Comparison of ENCODE assay signal across 21 cellular contexts in the genomic region with DNA sequence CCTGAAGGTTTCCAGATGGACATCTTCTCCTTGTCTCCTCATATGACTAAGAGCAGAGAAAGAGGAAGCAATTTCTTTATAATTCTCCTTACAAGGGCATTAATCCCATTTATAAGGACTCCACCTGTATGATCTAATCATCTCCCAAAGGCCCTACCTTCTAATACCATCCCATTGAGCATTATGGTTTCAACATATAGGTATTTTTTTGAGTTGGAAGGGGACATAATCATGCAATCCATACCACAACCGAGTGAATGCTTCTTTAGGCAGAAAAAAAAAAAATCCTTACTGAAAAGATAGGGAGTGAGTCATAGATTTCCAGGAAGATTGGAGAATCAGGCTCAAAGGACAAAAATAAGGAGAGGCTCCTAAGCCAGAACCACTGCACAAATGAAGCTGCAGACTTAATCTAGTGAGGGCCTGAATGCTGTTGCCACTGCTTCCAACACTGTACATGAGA.
DNase-seq lines count a peak whose midpoint lies in the region; ATAC-seq, FAIRE-seq and TF ChIP-seq lines count a peak whose summit lies in the region.
"Had no signal": no experiment of that assay in that cellular context is flagged by ENCODE, and none has a peak within 500 bp of the region (broad histone marks: within the 10 kb centered on the region; RNA-seq: fewer than 3 reads in every experiment).

No MANE protein-coding gene starts in this region.

- H3K4me1 ChIP-seq in hepatocyte (ENCODE audit: insufficient read depth) (peaks cover 7% of the 10 kb centered on the region), thoracic aorta (ENCODE audit: control insufficient read depth in 1 of 2, low read depth in 2 of 2) (peaks cover 27 to 52% of the 10 kb centered on the region in 2 donors), psoas muscle (no peaks in the 10 kb centered on the region), testis (no peaks in the 10 kb centered on the region)
- H3K4me1 ChIP-seq: BLaER1 had no signal

- TF ChIP-seq CTCF in bronchial epithelial cell (IDR thresholded peaks at IDR 0.05; ENCODE audit: insufficient read depth, low read length, severe bottlenecking) (no peak), hepatocyte (IDR thresholded peaks at IDR 0.05; ENCODE audit: poor library complexity) (no peak), thoracic aorta (IDR thresholded peaks at IDR 0.05) (no peak), psoas muscle (IDR thresholded peaks at IDR 0.05) (no peak), testis (IDR thresholded peaks at IDR 0.05) (no peak)

- no peak overlapping the region for H2AFZ ChIP-seq in hepatocyte
- H2AFZ ChIP-seq: GM23338 had no signal

- ATAC-seq in thoracic aorta (ENCODE audit: insufficient number of reproducible peaks, low FRiP score, low read depth), result no peak
- no peak for ATAC-seq in GM19463 (IDR thresholded peaks at IDR 0.05; ENCODE audit: unreplicated experiment)
- no peak for ATAC-seq in psoas muscle
- ATAC-seq: GM23338; left ventricle myocardium superior; naive thymus-derived CD8-positive, alpha-beta T cell; SK-N-SH treated with all-trans-retinoic acid at 6 μM for 48 hours had no signal

- H3K9me3 ChIP-seq in hepatocyte (ENCODE audit: low read depth), result no peaks in the 10 kb centered on the region
- H3K9me3 ChIP-seq in thoracic aorta, result no peaks in the 10 kb centered on the region
- H3K9me3 ChIP-seq in psoas muscle, result no peaks in the 10 kb centered on the region
- H3K9me3 ChIP-seq in testis, result no peaks in the 10 kb centered on the region
- H3K9me3 ChIP-seq: transverse colon had no signal

- intact Hi-C loops in psoas muscle (cut with DNase I), result no loop called here
- intact Hi-C loops in testis (cut with DNase I; ENCODE audit: low total_unique reads), result no loop called here

- FAIRE-seq in bronchial epithelial cell (lab: Jason Lieb, UNC), result no peak

- H3K36me3 ChIP-seq in bronchial epithelial cell (ENCODE audit: control insufficient read depth, insufficient read depth, low read length) (no peaks in the 10 kb centered on the region), hepatocyte (replicated peaks; ENCODE audit: insufficient read depth, low read depth) (no peaks in the 10 kb centered on the region), thoracic aorta (no peaks in the 10 kb centered on the region), psoas muscle (ENCODE audit: insufficient read depth in 1 of 2, low read depth in 1 of 2) (no peaks in the 10 kb centered on the region), testis (ENCODE audit: low read depth, missing control alignments) (no peaks in the 10 kb centered on the region)
- H3K36me3 ChIP-seq: BLaER1, transverse colon had no signal

- H4K20me1 ChIP-seq in hepatocyte (ENCODE audit: insufficient read depth, poor library complexity, severe bottlenecking), result no peaks in the 10 kb centered on the region
- H4K20me1 ChIP-seq: BLaER1 had no signal

- H3K27ac ChIP-seq in hepatocyte, result peak overlapping the region; percentile 83
- peak overlapping the region; percentile 34 to 39 for H3K27ac ChIP-seq in thoracic aorta
- H3K27ac ChIP-seq in psoas muscle, result no peak overlapping the region
- no peak overlapping the region for H3K27ac ChIP-seq in testis
- H3K27ac ChIP-seq: BLaER1, KMS-11, transverse colon had no signal

- H3K4me3 ChIP-seq in bronchial epithelial cell (ENCODE audit: low read depth, low read length), result no peak overlapping the region
- H3K4me3 ChIP-seq in hepatocyte, result no peak overlapping the region
- no peak overlapping the region for H3K4me3 ChIP-seq in thoracic aorta
- H3K4me3 ChIP-seq in psoas muscle, result no peak overlapping the region
- no peak overlapping the region for H3K4me3 ChIP-seq in testis
- H3K4me3 ChIP-seq: BLaER1, GM23338, transverse colon had no signal

- H3K9me2 ChIP-seq in hepatocyte (replicated peaks; ENCODE audit: insufficient read depth), result no peaks in the 10 kb centered on the region

- H3K79me2 ChIP-seq in hepatocyte, result no peaks in the 10 kb centered on the region

- TF ChIP-seq POLR2A in testis (IDR thresholded peaks at IDR 0.05), result no peak

- 17% methylated on average over 1 of the region's 1 CpG for WGBS in hepatocyte (ENCODE audit: low lambda C conversion rate, missing lambda C conversion rate)
- WGBS in psoas muscle, 3 donors, result 39 to 50% (median 48%) methylated on average over 1 of the region's 1 CpG
- 76 to 77% methylated on average over 1 of the region's 1 CpG for WGBS in testis, 2 donors

- peak overlapping the region; percentile 29 for H3K4me2 ChIP-seq in hepatocyte
- H3K4me2 ChIP-seq: BLaER1, GM23338, KMS-11 had no signal

- H3K27me3 ChIP-seq in bronchial epithelial cell (ENCODE audit: control insufficient read depth, insufficient read depth, low read length) (no peaks in the 10 kb centered on the region), hepatocyte (no peaks in the 10 kb centered on the region), thoracic aorta (replicated peaks; ENCODE audit: insufficient read depth) (no peaks in the 10 kb centered on the region), psoas muscle (ENCODE audit: insufficient read depth in 3 of 3, low read length in 2 of 3) (no peaks in the 10 kb centered on the region), testis (no peaks in the 10 kb centered on the region)
- H3K27me3 ChIP-seq: BLaER1, transverse colon had no signal

- DNase-seq in M059J (ENCODE audit: low read depth), result peak; percentile 42
- DNase-seq in bronchial epithelial cell (ENCODE audit: low read depth), result peak; percentile 57
- no peak for DNase-seq in hepatocyte (ENCODE audit: low spot score)
- DNase-seq in thoracic aorta (ENCODE audit: low spot score), result no peak
- DNase-seq in psoas muscle, result no peak
- DNase-seq in superior temporal gyrus (ENCODE audit: extremely low spot score), result no peak
- no peak for DNase-seq in testis
- DNase-seq: activated CD4-positive, alpha-beta T cell treated with anti-CD3 and anti-CD28 coated beads for 4 hours; activated naive CD4-positive, alpha-beta T cell treated with Interleukin-2 at 50 U/mL for 16 hours; left ventricle myocardium superior; naive thymus-derived CD8-positive, alpha-beta T cell; NCI-H1105; NCI-H526 treated with DMSO at 0.1 percent for 48 hours; posterior cingulate gyrus; T1000; transverse colon had no signal

Comparison
In these comparisons a context has a peak if more than half of its experiments do, and no peak if none do; other contexts are left out.
1. DNase-seq: peak in M059J (single experiment) and bronchial epithelial cell (single experiment); none in hepatocyte (single experiment), thoracic aorta (single experiment), psoas muscle (0 of 2), superior temporal gyrus (single experiment) and testis (single experiment).
2. H3K27ac ChIP-seq: peak in hepatocyte (single experiment) and thoracic aorta (2 of 2); none in psoas muscle (single experiment) and testis (0 of 2).